1 cellular context compared by ENCODE assay signal in genomic region chr19:55257461-55258411, GRCh38.
TF ChIP-seq lines count a peak whose summit lies in the region.

No MANE protein-coding gene starts in this region.

TF ChIP-seq in K562, 482 proteins besides CTCF, POLR2A, EP300 and RAD21 (continued from another document and continues in another):
- TF ChIP-seq MYC (IDR thresholded peaks at IDR 0.05; ENCODE audit: low read depth, low read length): 0 out of 2 replicates have a peak, but pooled peaks have one; percentile 31
- no peak for TF ChIP-seq MYC (CRISPR knock-in tag; IDR thresholded peaks at IDR 0.05; ENCODE audit: borderline replicate concordance, low read depth)
- TF ChIP-seq SP2 (IDR thresholded peaks at IDR 0.05; ENCODE audit: extremely low read depth, low read depth, low read length, poor library complexity, severe bottlenecking): no peak
- no peak for TF ChIP-seq MITF (IDR thresholded peaks at IDR 0.05)
- peak; percentile 43; the same call in 1 of the 2 replicates for TF ChIP-seq PKNOX1 (IDR thresholded peaks at IDR 0.05)
- TF ChIP-seq CBFB (CRISPR knock-in tag; IDR thresholded peaks at IDR 0.05): no peak
- TF ChIP-seq MAZ (CRISPR knock-in tag; conservative IDR thresholded peaks at IDR 0.05 in 1 of 2, IDR thresholded peaks at IDR 0.05 in 1 of 2): peak in 1 of 2 experiments; percentile 25; a peak in 2 of 4 replicates
- TF ChIP-seq HDAC1 (IDR thresholded peaks at IDR 0.05): peak in 1 of 2 experiments; percentile 92; a peak in 2 of 4 replicates
- no peak for TF ChIP-seq TFAM (CRISPR knock-in tag; conservative IDR thresholded peaks at IDR 0.05)
- TF ChIP-seq C11orf30 (IDR thresholded peaks at IDR 0.05; ENCODE audit: low read depth): no peak
- no peak for TF ChIP-seq TCF7L2 (IDR thresholded peaks at IDR 0.05; ENCODE audit: low read depth, low read length)
- TF ChIP-seq MXD1 (CRISPR knock-in tag; IDR thresholded peaks at IDR 0.05; ENCODE audit: borderline replicate concordance, poor library complexity, severe bottlenecking): no peak
- TF ChIP-seq NFXL1 (CRISPR knock-in tag; IDR thresholded peaks at IDR 0.05): no peak
- no peak for TF ChIP-seq ATF4 (CRISPR knock-in tag; IDR thresholded peaks at IDR 0.05)
- TF ChIP-seq ARNT (IDR thresholded peaks at IDR 0.05): no peak
- no peak for TF ChIP-seq TAF15 (IDR thresholded peaks at IDR 0.05; ENCODE audit: low read depth, low read length)
- TF ChIP-seq RBM15 (IDR thresholded peaks at IDR 0.05; ENCODE audit: insufficient read depth, low read length): no peak
- 0 out of 2 replicates have a peak, but pooled peaks have one; percentile 28 for TF ChIP-seq DMBX1 (CRISPR knock-in tag; IDR thresholded peaks at IDR 0.05; ENCODE audit: borderline replicate concordance)
- no peak for TF ChIP-seq ZFP91 (CRISPR knock-in tag; IDR thresholded peaks at IDR 0.05)
- TF ChIP-seq MEIS2 (IDR thresholded peaks at IDR 0.05; ENCODE audit: partially characterized antibody): no peak
- no peak for TF ChIP-seq KDM2B (CRISPR knock-in tag; IDR thresholded peaks at IDR 0.05)
- TF ChIP-seq EHMT2 (IDR thresholded peaks at IDR 0.05): no peak
- no peak for TF ChIP-seq MTA1 (IDR thresholded peaks at IDR 0.05; ENCODE audit: borderline replicate concordance)
- TF ChIP-seq HDGF (IDR thresholded peaks at IDR 0.05): no peak
- TF ChIP-seq DDX20 (tag; IDR thresholded peaks at IDR 0.05; ENCODE audit: low read depth): no peak
- peak; percentile 3; the same call in 1 of the 2 replicates for TF ChIP-seq CREM (IDR thresholded peaks at IDR 0.05; ENCODE audit: low read depth)
- peak; percentile 52 for TF ChIP-seq ETV1 (tag; conservative IDR thresholded peaks at IDR 0.05; ENCODE audit: low read depth)
- TF ChIP-seq ZBTB7A (IDR thresholded peaks at IDR 0.05; ENCODE audit: borderline replicate concordance, control insufficient read depth, low read depth, low read length): no peak; the same call in 1 of the 2 replicates
- no peak for TF ChIP-seq SRSF3 (IDR thresholded peaks at IDR 0.05; ENCODE audit: insufficient read depth, low read length)
- TF ChIP-seq HINFP (tag; conservative IDR thresholded peaks at IDR 0.05; ENCODE audit: low read depth): no peak
- TF ChIP-seq FOS (IDR thresholded peaks at IDR 0.05; ENCODE audit: extremely low read depth, insufficient read length): no peak
- no peak for TF ChIP-seq FOXP1 (CRISPR knock-in tag; IDR thresholded peaks at IDR 0.05)
- TF ChIP-seq ZKSCAN8 (CRISPR knock-in tag; IDR thresholded peaks at IDR 0.05): no peak
- TF ChIP-seq TSHZ1 (CRISPR knock-in tag; IDR thresholded peaks at IDR 0.05): no peak
- no peak for TF ChIP-seq ZNF511 (CRISPR knock-in tag; IDR thresholded peaks at IDR 0.05)
- no peak for TF ChIP-seq ZSCAN32 (CRISPR knock-in tag; IDR thresholded peaks at IDR 0.05)
- no peak for TF ChIP-seq WHSC1 (IDR thresholded peaks at IDR 0.05; ENCODE audit: low read length)
- no peak for TF ChIP-seq TBP (optimal IDR thresholded peaks at IDR 0.05; ENCODE audit: low read depth, low read length)
- TF ChIP-seq ZBTB2 (IDR thresholded peaks at IDR 0.05): no peak
- 0 out of 2 replicates have a peak, but pooled peaks have one; percentile 8 for TF ChIP-seq GABPB1 (CRISPR knock-in tag; IDR thresholded peaks at IDR 0.05)
- no peak for TF ChIP-seq ZNF277 (CRISPR knock-in tag; IDR thresholded peaks at IDR 0.05; ENCODE audit: borderline replicate concordance)
- TF ChIP-seq ETS1 (conservative IDR thresholded peaks at IDR 0.05; ENCODE audit: control insufficient read depth, low read depth, low read length): peak; percentile 33; the same call in 1 of the 2 replicates
- TF ChIP-seq MLLT1 (IDR thresholded peaks at IDR 0.05): peak; percentile 28 to 59; a peak in 1 of 4 replicates
- no peak for TF ChIP-seq NFRKB (IDR thresholded peaks at IDR 0.05; ENCODE audit: low read depth)
- no peak for TF ChIP-seq BACH1 (tag; IDR thresholded peaks at IDR 0.05)
- TF ChIP-seq CBFA2T3 (IDR thresholded peaks at IDR 0.05): no peak
- no peak for TF ChIP-seq ZNF124 (CRISPR knock-in tag; IDR thresholded peaks at IDR 0.05)
- no peak for TF ChIP-seq BRD9 (IDR thresholded peaks at IDR 0.05; ENCODE audit: low read depth, partially characterized antibody)
